ENCODE assay signal across 16 cellular contexts in genomic region chr16:28524544-28525179, GRCh38. TPM values are rescaled to one million over a fixed set of nuclear protein-coding genes. Genes with fewer than 3 reads are reported as not detected.
DNase-seq lines count a peak whose midpoint lies in the region; ATAC-seq and TF ChIP-seq lines count a peak whose summit lies in the region.
"Had no signal": no experiment of that assay in that cellular context is flagged by ENCODE, and none has a peak within 500 bp of the region (broad histone marks: within the 10 kb centered on the region; RNA-seq: fewer than 3 reads in every experiment).

No MANE protein-coding gene starts in this region.

- H3K9me3 ChIP-seq in upper lobe of right lung (no peaks in the 10 kb centered on the region), suprapubic skin (no peaks in the 10 kb centered on the region), aorta (ENCODE audit: control insufficient read depth, low read length) (no peaks in the 10 kb centered on the region)
- H3K9me3 ChIP-seq: gastroesophageal sphincter had no signal

- peak; percentile 42 for ATAC-seq in activated naive CD8-positive, alpha-beta T cell treated with anti-CD3 and anti-CD28 coated beads, Interleukin-2, amount 10 ng/mL, durations not matched to agents 7 days and 5 days (ENCODE audit: low read depth)
- ATAC-seq in esophagus mucosa (peak; percentile 49), upper lobe of right lung (peak; percentile 39), aorta (ENCODE audit: low FRiP score) (no peak)

- H3K4me1 Mint-ChIP-seq in activated naive CD8-positive, alpha-beta T cell treated with anti-CD3 and anti-CD28 coated beads, Interleukin-2, amount 10 ng/mL, durations not matched to agents 7 days and 5 days, result peaks cover 5% of the 10 kb centered on the region
- H3K4me1 Mint-ChIP-seq in activated naive CD8-positive, alpha-beta T cell treated with anti-CD3 and anti-CD28 coated beads for 36 hours, result peaks cover 8% of the 10 kb centered on the region

- TF ChIP-seq POLR2A in NB4 (IDR thresholded peaks at IDR 0.05; ENCODE audit: extremely low read depth, insufficient read length) (no peak), suprapubic skin (IDR thresholded peaks at IDR 0.05) (no peak)

- H3K9me3 Mint-ChIP-seq in activated naive CD8-positive, alpha-beta T cell treated with anti-CD3 and anti-CD28 coated beads, Interleukin-2, amount 10 ng/mL, durations not matched to agents 7 days and 5 days, result no peaks in the 10 kb centered on the region
- H3K9me3 Mint-ChIP-seq in activated naive CD8-positive, alpha-beta T cell treated with anti-CD3 and anti-CD28 coated beads for 36 hours, result no peaks in the 10 kb centered on the region
- H3K9me3 Mint-ChIP-seq: activated T-helper 2 cell treated with anti-CD3 and anti-CD28 coated beads, Interferon-gamma antibody, Interleukin-2, Interleukin-4, amounts not matched to agents 10 μg/mL and 5 μg/mL and 100 μg/mL, durations not matched to agents 14 hours and 24 hours and 36 hours had no signal

- H3K4me3 Mint-ChIP-seq in activated naive CD8-positive, alpha-beta T cell treated with anti-CD3 and anti-CD28 coated beads, Interleukin-2, amount 10 ng/mL, durations not matched to agents 7 days and 5 days, result no peak overlapping the region
- H3K4me3 Mint-ChIP-seq in activated naive CD8-positive, alpha-beta T cell treated with anti-CD3 and anti-CD28 coated beads for 36 hours, result no peak overlapping the region

- H3K4me3 ChIP-seq in NB4 (ENCODE audit: low read depth, low read length) (no peak overlapping the region), upper lobe of right lung (no peak overlapping the region), suprapubic skin (no peak overlapping the region), aorta (ENCODE audit: low read length in 2 of 2) (no peak overlapping the region)
- H3K4me3 ChIP-seq: gastroesophageal sphincter, SK-N-MC had no signal

- POLR2A ChIA-PET in activated naive CD8-positive, alpha-beta T cell treated with anti-CD3 and anti-CD28 coated beads, Interleukin-2, amount 10 ng/mL, durations not matched to agents 7 days and 5 days (lab: Charles Lee), result interaction anchor here (0.6 kb wide), 1 partner anchor 30 kb away, joined by 3 read pairs; the partner anchor contains the start of gene APOBR

- no peak overlapping the region for H3K27ac Mint-ChIP-seq in activated naive CD8-positive, alpha-beta T cell treated with anti-CD3 and anti-CD28 coated beads, Interleukin-2, amount 10 ng/mL, durations not matched to agents 7 days and 5 days
- H3K27ac Mint-ChIP-seq in activated naive CD8-positive, alpha-beta T cell treated with anti-CD3 and anti-CD28 coated beads for 36 hours, result no peak overlapping the region
- H3K27ac Mint-ChIP-seq: activated T-helper 2 cell treated with anti-CD3 and anti-CD28 coated beads, Interferon-gamma antibody, Interleukin-2, Interleukin-4, amounts not matched to agents 10 μg/mL and 5 μg/mL and 100 μg/mL, durations not matched to agents 14 hours and 24 hours and 36 hours had no signal

- H3K4me1 ChIP-seq in upper lobe of right lung, result no peaks in the 10 kb centered on the region
- peaks cover 3% of the 10 kb centered on the region for H3K4me1 ChIP-seq in suprapubic skin
- no peaks in the 10 kb centered on the region for H3K4me1 ChIP-seq in aorta (ENCODE audit: control insufficient read depth in 1 of 2, insufficient read depth in 2 of 2, low read length in 2 of 2)

- H3K27ac ChIP-seq in upper lobe of right lung (no peak overlapping the region), suprapubic skin (no peak overlapping the region), aorta (ENCODE audit: low read depth in 1 of 2, low read length in 2 of 2) (no peak overlapping the region)
- H3K27ac ChIP-seq: SK-N-MC had no signal

- intact Hi-C loops in upper lobe of right lung (cut with DNase I), result no loop called here
- intact Hi-C loops in aorta (cut with DNase I), result no loop called here

- H3K36me3 ChIP-seq in upper lobe of right lung, result no peaks in the 10 kb centered on the region
- H3K36me3 ChIP-seq in suprapubic skin, result peaks cover 4% of the 10 kb centered on the region
- no peaks in the 10 kb centered on the region for H3K36me3 ChIP-seq in aorta (ENCODE audit: control insufficient read depth in 1 of 2, insufficient read depth in 2 of 2, low read length in 1 of 2)
- H3K36me3 ChIP-seq: gastroesophageal sphincter had no signal

- no peak for TF ChIP-seq EP300 in suprapubic skin (IDR thresholded peaks at IDR 0.05)

- DNase-seq in activated naive CD8-positive, alpha-beta T cell treated with anti-CD3 and anti-CD28 coated beads, Interleukin-2, amount 10 ng/mL, durations not matched to agents 7 days and 5 days, result no peak
- DNase-seq in activated naive CD8-positive, alpha-beta T cell treated with anti-CD3 and anti-CD28 coated beads for 36 hours, result no peak
- DNase-seq in NB4 (ENCODE audit: low read depth), result peak; percentile 70
- no peak for DNase-seq in upper lobe of right lung
- no peak for DNase-seq in superior temporal gyrus (ENCODE audit: extremely low spot score)
- no peak for DNase-seq in suprapubic skin (ENCODE audit: low spot score in 2 of 2)
- no peak for DNase-seq in aorta
- DNase-seq: activated CD4-positive, alpha-beta T cell treated with anti-CD3 and anti-CD28 coated beads for 1 hour; DND-41; Kasumi-1 had no signal

- TF ChIP-seq CTCF in NB4 (IDR thresholded peaks at IDR 0.05; ENCODE audit: low read depth, low read length), result no peak
- no peak for TF ChIP-seq CTCF in upper lobe of right lung (IDR thresholded peaks at IDR 0.05)
- TF ChIP-seq CTCF in suprapubic skin (IDR thresholded peaks at IDR 0.05), result no peak

- 72% methylated on average over 8 of the region's 8 CpGs for WGBS in suprapubic skin
- WGBS in aorta, 2 donors, result 70 to 71% methylated on average over 8 of the region's 8 CpGs

- H3K27me3 ChIP-seq in upper lobe of right lung (no peaks in the 10 kb centered on the region), suprapubic skin (no peaks in the 10 kb centered on the region), aorta (ENCODE audit: control insufficient read depth in 1 of 2, insufficient read depth in 2 of 2, low read length in 1 of 2) (no peaks in the 10 kb centered on the region)
- H3K27me3 ChIP-seq: gastroesophageal sphincter had no signal

- H3K27me3 Mint-ChIP-seq in activated naive CD8-positive, alpha-beta T cell treated with anti-CD3 and anti-CD28 coated beads, Interleukin-2, amount 10 ng/mL, durations not matched to agents 7 days and 5 days, result peaks cover 10% of the 10 kb centered on the region
- H3K27me3 Mint-ChIP-seq in activated naive CD8-positive, alpha-beta T cell treated with anti-CD3 and anti-CD28 coated beads for 36 hours, result no peaks in the 10 kb centered on the region

- no peaks in the 10 kb centered on the region for H3K36me3 Mint-ChIP-seq in activated naive CD8-positive, alpha-beta T cell treated with anti-CD3 and anti-CD28 coated beads, Interleukin-2, amount 10 ng/mL, durations not matched to agents 7 days and 5 days
- H3K36me3 Mint-ChIP-seq in activated naive CD8-positive, alpha-beta T cell treated with anti-CD3 and anti-CD28 coated beads for 36 hours, result no peaks in the 10 kb centered on the region

RNA-seq across cellular contexts. Expression of gene NUPR1, which starts 14.1 kb away (rescaled TPM):
- total RNA-seq in activated naive CD8-positive, alpha-beta T cell treated with anti-CD3 and anti-CD28 coated beads, Interleukin-2, amount 10 ng/mL, durations not matched to agents 7 days and 5 days, result under 1 TPM in 1 of 2 experiments, not detected in 1; 0.20 TPM
- total RNA-seq in activated naive CD8-positive, alpha-beta T cell treated with anti-CD3 and anti-CD28 coated beads for 36 hours, result not detected
- total RNA-seq in esophagus mucosa (64.4 TPM), upper lobe of right lung (291 TPM), suprapubic skin (10 to 100 TPM; 33.0 to 64.3 (median 42.2) TPM), aorta (100 to 1,000 TPM in 1 of 2 donors, 10 to 100 TPM in 1; 85.3 to 137 TPM)
- polyA plus RNA-seq in aorta, result 100 to 1,000 TPM in 1 of 2 donors, 10 to 100 TPM in 1; 85.0 to 148 TPM
- total RNA-seq: activated T-helper 2 cell treated with anti-CD3 and anti-CD28 coated beads, Interferon-gamma antibody, Interleukin-2, Interleukin-4, amounts not matched to agents 10 μg/mL and 5 μg/mL and 100 μg/mL, durations not matched to agents 14 hours and 24 hours and 36 hours had no signal

RNA-seq across cellular contexts. Expression of gene IL27, which starts 18.0 kb away (rescaled TPM):
- not detected for total RNA-seq in activated naive CD8-positive, alpha-beta T cell treated with anti-CD3 and anti-CD28 coated beads, Interleukin-2, amount 10 ng/mL, durations not matched to agents 7 days and 5 days
- total RNA-seq in activated naive CD8-positive, alpha-beta T cell treated with anti-CD3 and anti-CD28 coated beads for 36 hours, result not detected
- total RNA-seq in esophagus mucosa (not detected), upper lobe of right lung (not detected), suprapubic skin (under 1 TPM in 1 of 4 donors, not detected in 3; 0.52 TPM), aorta (under 1 TPM in 1 of 2 donors, not detected in 1; 0.54 TPM)
- under 1 TPM in 1 of 2 donors, not detected in 1; 0.54 TPM for polyA plus RNA-seq in aorta
- total RNA-seq: activated T-helper 2 cell treated with anti-CD3 and anti-CD28 coated beads, Interferon-gamma antibody, Interleukin-2, Interleukin-4, amounts not matched to agents 10 μg/mL and 5 μg/mL and 100 μg/mL, durations not matched to agents 14 hours and 24 hours and 36 hours; gastroesophageal sphincter; pulmonary artery endothelial cell; urinary bladder had no signal

RNA-seq across cellular contexts. Expression of gene SGF29, which starts 29.1 kb away (rescaled TPM):
- total RNA-seq in activated naive CD8-positive, alpha-beta T cell treated with anti-CD3 and anti-CD28 coated beads, Interleukin-2, amount 10 ng/mL, durations not matched to agents 7 days and 5 days, result 10 to 100 TPM; 47.0 to 49.8 TPM
- 10 to 100 TPM; 27.7 to 30.0 TPM for total RNA-seq in activated naive CD8-positive, alpha-beta T cell treated with anti-CD3 and anti-CD28 coated beads for 36 hours
- 11.4 TPM for total RNA-seq in esophagus mucosa
- total RNA-seq in upper lobe of right lung, result 33.5 TPM
- 10 to 100 TPM; 20.2 to 36.1 (median 24.8) TPM for total RNA-seq in suprapubic skin
- total RNA-seq in aorta, result 10 to 100 TPM; 19.7 to 20.7 TPM
- polyA plus RNA-seq in aorta, result 10 to 100 TPM; 17.4 to 41.6 TPM

RNA-seq across cellular contexts. Expression of gene APOBR, which starts 30.2 kb away (rescaled TPM):
- total RNA-seq in activated naive CD8-positive, alpha-beta T cell treated with anti-CD3 and anti-CD28 coated beads, Interleukin-2, amount 10 ng/mL, durations not matched to agents 7 days and 5 days, result 10 to 100 TPM; 23.9 to 26.1 TPM
- 1 to 10 TPM; 5.4 to 5.5 TPM for total RNA-seq in activated naive CD8-positive, alpha-beta T cell treated with anti-CD3 and anti-CD28 coated beads for 36 hours
- total RNA-seq in esophagus mucosa (0.36 TPM), upper lobe of right lung (17.7 TPM), suprapubic skin (1 to 10 TPM in 3 of 4 donors, under 1 TPM in 1; 0.57 to 4.3 (median 1.9) TPM), aorta (1 to 10 TPM; 2.5 to 3.1 TPM)
- polyA plus RNA-seq in aorta, result 1 to 10 TPM; 1.1 to 2.6 TPM
- total RNA-seq: pulmonary artery endothelial cell had no signal

RNA-seq across cellular contexts. Expression of gene CLN3, which starts 32.8 kb away (rescaled TPM):
- total RNA-seq in activated naive CD8-positive, alpha-beta T cell treated with anti-CD3 and anti-CD28 coated beads, Interleukin-2, amount 10 ng/mL, durations not matched to agents 7 days and 5 days, result 10 to 100 TPM; 58.4 to 60.0 TPM
- 10 to 100 TPM; 28.7 to 29.7 TPM for total RNA-seq in activated naive CD8-positive, alpha-beta T cell treated with anti-CD3 and anti-CD28 coated beads for 36 hours
- total RNA-seq in esophagus mucosa (10.2 TPM), upper lobe of right lung (73.7 TPM), suprapubic skin (10 to 100 TPM; 26.0 to 62.9 (median 35.1) TPM), aorta (10 to 100 TPM; 15.6 to 27.2 TPM)
- polyA plus RNA-seq in aorta, result 10 to 100 TPM; 19.5 to 48.7 TPM

Comparison
In these comparisons a context has a peak if more than half of its experiments do, and no peak if none do; other contexts are left out.
1. RNA of gene NUPR1, which starts 14.1 kb away (total RNA-seq): 291 TPM in upper lobe of right lung (single experiment), 85.3 to 137 TPM in aorta, 64.4 TPM in esophagus mucosa (single experiment) and 33.0 to 64.3 TPM in suprapubic skin; 0.20 TPM in activated naive CD8-positive, alpha-beta T cell treated with anti-CD3 and anti-CD28 coated beads, Interleukin-2, amount 10 ng/mL, durations not matched to agents 7 days and 5 days and not detected in activated naive CD8-positive, alpha-beta T cell treated with anti-CD3 and anti-CD28 coated beads for 36 hours; every median in the first group is over 10 times any median in the second.